Comparison of ENCODE assay signal across 9 cellular contexts in genomic region chr19:42422576-42423461, GRCh38. TPM values are rescaled to one million over a fixed set of nuclear protein-coding genes. Genes with fewer than 3 reads are reported as not detected.
DNase-seq lines count a peak whose midpoint lies in the region; ATAC-seq, FAIRE-seq and TF ChIP-seq lines count a peak whose summit lies in the region.
"Had no signal": no experiment of that assay in that cellular context is flagged by ENCODE, and none has a peak within 500 bp of the region (broad histone marks: within the 10 kb centered on the region; RNA-seq: fewer than 3 reads in every experiment).

No MANE protein-coding gene starts in this region.

- H3K27ac ChIP-seq in H1 (ENCODE audit: low read depth, low read length), result no peak overlapping the region

- no peaks in the 10 kb centered on the region for H3K79me2 ChIP-seq in H1 (ENCODE audit: control insufficient read depth in 1 of 2, insufficient read depth in 2 of 2, low read length in 2 of 2)

- no peak overlapping the region for H2AFZ ChIP-seq in H1 (ENCODE audit: low read length)

- H2BK15ac ChIP-seq in H1 (ENCODE audit: low read length), result peak overlapping the region; percentile 88

- CTCF ChIA-PET in H1 (lab: Charles Lee; ENCODE audit: partially characterized antibody), result interaction anchor here (0.5 to 10.3 kb wide), 11 partner anchors 11 to 1632 kb away, joined by 3 to 101 read pairs (median 4); partner anchors contain the start of gene CXCL17

- no peak overlapping the region for H3K56ac ChIP-seq in H1 (replicated peaks; ENCODE audit: insufficient read length, low read depth, low read length)

- no peak overlapping the region for H2BK120ac ChIP-seq in H1 (replicated peaks; ENCODE audit: low read depth, low read length)

- no peaks in the 10 kb centered on the region; the same call in none of the 2 replicates for H3K4me1 ChIP-seq in ES-I3 (ENCODE audit: insufficient read depth, low read length)
- H3K4me1 ChIP-seq in H1 (replicated peaks in 1 of 4; ENCODE audit: control insufficient read depth in 3 of 4, insufficient read depth in 4 of 4, low read length in 3 of 4), result peaks cover 0 to 13% (median 4%) of the 10 kb centered on the region in 4 experiments; a peak in 5 of 7 replicates
- H3K4me1 ChIP-seq in mucosa of descending colon (ENCODE audit: low read depth), result peaks cover 8% of the 10 kb centered on the region

- H3K23ac ChIP-seq in H1 (ENCODE audit: insufficient read length), result no peak overlapping the region

- H3K4me2 ChIP-seq in H1 (ENCODE audit: insufficient read depth in 1 of 2, low read depth in 2 of 2, low read length in 2 of 2), result peak overlapping the region; percentile 77 to 89

- H3K23me2 ChIP-seq in H1 (ENCODE audit: low read depth, low read length), result peaks cover 7% of the 10 kb centered on the region; the same call in 1 of the 2 replicates

- WGBS in H1 (ENCODE audit: extremely low coverage in 1 of 2, insufficient coverage in 1 of 2, insufficient read length in 1 of 2, insufficient replicate concordance in 2 of 2, low coverage in 1 of 2, low lambda C conversion rate in 2 of 2, missing lambda C conversion rate in 1 of 2), 2 experiments, result 17% methylated on average over 43 of the region's 43 CpGs; no CpG with 5 or more reads in 1 of the 2 experiments

- no peak overlapping the region for H4K91ac ChIP-seq in H1 (replicated peaks; ENCODE audit: insufficient read length, low read length)

- H2BK20ac ChIP-seq in H1 (ENCODE audit: low read length), result no peak overlapping the region

- no peak overlapping the region for H3K14ac ChIP-seq in H1 (ENCODE audit: insufficient read length)

- no peak overlapping the region; the same call in 1 of the 2 replicates for H4K8ac ChIP-seq in H1 (ENCODE audit: extremely low read depth, insufficient read depth, low read length)

- intact Hi-C loops in mucosa of descending colon (cut with DNase I, micrococcal nuclease), result loop anchor here in 1 of 2 donors (2.0 kb wide), 1 partner anchor 62 kb away; no protein-coding TSS in a partner anchor

- DNase-seq in LHCN-M2 (ENCODE audit: low read depth), result peak; percentile 17
- DNase-seq in activated CD4-positive, alpha-beta T cell treated with anti-CD3 and anti-CD28 coated beads, Interleukin-2, amount 50 U/mL, for 4 hours, result peak; percentile 36 to 37
- no peak for DNase-seq in H1 (ENCODE audit: low read depth in 1 of 2, low spot score in 2 of 2)
- no peak for DNase-seq in mucosa of descending colon
- DNase-seq in stimulated activated naive CD4-positive, alpha-beta T cell (lab: John Stamatoyannopoulos, UW), result peak; percentile 51 to 84 (median 70)
- no peak for DNase-seq in NCI-H446 treated with DMSO at 0.1 percent for 48 hours (lab: John Stamatoyannopoulos, UW)

- no peak; a peak in 1 of 3 replicates for TF ChIP-seq POLR2A in H1 (IDR thresholded peaks at IDR 0.05; ENCODE audit: control extremely low read depth in 1 of 2, low read depth in 2 of 2, low read length in 2 of 2)

- H3K36me3 ChIP-seq in ES-I3 (ENCODE audit: insufficient read depth, low read length) (no peaks in the 10 kb centered on the region), H1 (ENCODE audit: control insufficient read depth in 2 of 4, insufficient read depth in 4 of 4, low read length in 3 of 4) (no peaks in the 10 kb centered on the region), mucosa of descending colon (ENCODE audit: low read depth) (no peaks in the 10 kb centered on the region)

- peak overlapping the region; percentile 71; the same call in 1 of the 2 replicates for H3K18ac ChIP-seq in H1 (ENCODE audit: extremely low read depth, low read length)

- H4K5ac ChIP-seq in H1 (ENCODE audit: insufficient read length, low read depth, low read length), result no peak overlapping the region

- TF ChIP-seq CTCF in H1 (IDR thresholded peaks at IDR 0.05; ENCODE audit: control extremely low read depth in 1 of 3, insufficient read depth in 1 of 3, low read depth in 1 of 3, low read length in 3 of 3), result no peak
- no peak for TF ChIP-seq CTCF in mucosa of descending colon (IDR thresholded peaks at IDR 0.05)

- POLR2A ChIA-PET in H1 (lab: Charles Lee; ENCODE audit: partially characterized antibody), result interaction anchor here (0.5 to 3.1 kb wide), 21 partner anchors 7 to 206 kb away, joined by 3 to 24 read pairs (median 5); partner anchors contain the start of gene CXCL17

- H2AK5ac ChIP-seq in H1 (ENCODE audit: low read depth, low read length), result no peak overlapping the region

- H3K79me1 ChIP-seq in H1 (ENCODE audit: low read depth, low read length), result no peaks in the 10 kb centered on the region

- TF ChIP-seq RAD21 in H1 (IDR thresholded peaks at IDR 0.05 in 1 of 2, conservative IDR thresholded peaks at IDR 0.05 in 1 of 2; ENCODE audit: low read depth in 2 of 2, low read length in 2 of 2), result no peak

- ATAC-seq in GM21737 (IDR thresholded peaks at IDR 0.05; ENCODE audit: unreplicated experiment) (peak; percentile 30), mucosa of descending colon (peak; percentile 64)

- H3K4ac ChIP-seq in H1 (replicated peaks; ENCODE audit: insufficient read length, low read depth, low read length), result no peak overlapping the region

- H2BK5ac ChIP-seq in H1 (ENCODE audit: low read depth, low read length), result 0 out of 2 replicates have a peak overlapping the region, but pooled peaks have one; percentile 24

- peak overlapping the region; percentile 58 to 68 (median 64) for H3K4me3 ChIP-seq in H1 (ENCODE audit: extremely low read depth in 1 of 4, insufficient read depth in 2 of 4, low read depth in 3 of 4, low read length in 4 of 4)
- peak overlapping the region; percentile 35 for H3K4me3 ChIP-seq in mucosa of descending colon

- TF ChIP-seq EP300 in H1 (IDR thresholded peaks at IDR 0.05; ENCODE audit: borderline replicate concordance in 1 of 2, low read depth in 2 of 2, low read length in 2 of 2), result peak in 1 of 2 experiments; percentile 98; a peak in 2 of 3 replicates

- FAIRE-seq in H1 (lab: Jason Lieb, UNC), result no peak
- FAIRE-seq: TTC549 had no signal

- H4K20me1 ChIP-seq in H1 (replicated peaks in 1 of 2; ENCODE audit: control insufficient read depth in 1 of 2, insufficient read depth in 2 of 2, low read length in 2 of 2), result peaks cover 7 to 16% of the 10 kb centered on the region in 2 experiments

- H3K9ac ChIP-seq in ES-I3 (ENCODE audit: low read depth, low read length), result peak overlapping the region; percentile 84
- peak overlapping the region in 2 of 4 experiments; percentile 33 to 36; a peak in 3 of 7 replicates for H3K9ac ChIP-seq in H1 (replicated peaks in 1 of 4; ENCODE audit: extremely low read depth in 1 of 4, low read depth in 3 of 4, low read length in 3 of 4)

- peak overlapping the region; percentile 80; the same call in 1 of the 2 replicates for H2BK12ac ChIP-seq in H1 (ENCODE audit: low read depth, low read length)

- H3K27me3 ChIP-seq in H1 (replicated peaks in 1 of 4; ENCODE audit: control insufficient read depth in 3 of 4, extremely low read depth in 1 of 4, insufficient read depth in 3 of 4, low read length in 3 of 4), result peaks cover 13 to 41% (median 35%) of the 10 kb centered on the region in 4 experiments

- H3K9me3 ChIP-seq in ES-I3 (ENCODE audit: control insufficient read depth, insufficient read depth, low read length) (no peaks in the 10 kb centered on the region), H1 (ENCODE audit: insufficient read depth in 2 of 2, low read depth in 1 of 2, low read length in 1 of 2) (peaks cover 4 to 9% of the 10 kb centered on the region in 2 experiments), mucosa of descending colon (no peaks in the 10 kb centered on the region)

TF ChIP-seq in H1, 55 proteins besides CTCF, POLR2A, EP300 and RAD21 (continues in another document):
- no peak for TF ChIP-seq TCF12 (IDR thresholded peaks at IDR 0.05; ENCODE audit: low read depth, low read length)
- TF ChIP-seq RBBP5 (IDR thresholded peaks at IDR 0.05; ENCODE audit: borderline replicate concordance, low read depth, low read length), result peak; percentile 16; the same call in 1 of the 2 replicates

RNA-seq across cellular contexts. Expression of gene LIPE, which starts 4.4 kb away (rescaled TPM):
- total RNA-seq in LHCN-M2 (2014; rRNA removed), result 2.8 and 3.6 TPM in 2 replicates
- 3.2 TPM for polyA plus RNA-seq in LHCN-M2 (2012)
- total RNA-seq in H1 (2021; fragmentation: NEBNext Ultra II Directional; extraction: Animal tissue kit (Norgen Biotek cat#: 25700)), result 12.5 and 15.9 TPM in 2 replicates
- polyA plus RNA-seq in H1 (2011; rRNA removed), result 8.7 and 17.0 TPM in 2 replicates
- 10.3 TPM for polyA plus RNA-seq in H1 (2011; cell fraction: cytosol; rRNA removed)
- polyA plus RNA-seq in H1 (2011; cell fraction: nucleus; rRNA removed), result 15.3 TPM
- polyA plus RNA-seq in H1 (2012, experiment 1 of 2), result 5.6 to 13.0 TPM (median 9.4 TPM) in 4 replicates
- 5.2 TPM for polyA plus RNA-seq in H1 (2012, experiment 2 of 2)
- 6.4 TPM for polyA plus RNA-seq in H1 (2013, experiment 1 of 2)
- polyA plus RNA-seq in H1 (2013, experiment 2 of 2), result 5.8 TPM
- 3.5 and 7.4 TPM in 2 replicates for polyA minus RNA-seq in H1 (2011; rRNA and poly(A)+ RNA removed)
- 10.0 TPM for polyA minus RNA-seq in H1 (2011; cell fraction: cytosol; rRNA and poly(A)+ RNA removed)
- polyA minus RNA-seq in H1 (2011; cell fraction: nucleus; rRNA and poly(A)+ RNA removed), result 18.8 TPM
- 10 to 100 TPM in 2 of 3 donors, 1 to 10 TPM in 1; 7.9 to 11.7 (median 10.0) TPM for total RNA-seq in mucosa of descending colon

RNA-seq across cellular contexts. Expression of gene CXCL17, which starts 19.9 kb away (rescaled TPM):
- total RNA-seq in LHCN-M2 (2014; rRNA removed) (not detected in 2 replicates), mucosa of descending colon (not detected)
- not detected for polyA plus RNA-seq in LHCN-M2 (2012)
- total RNA-seq in H1 (2021; fragmentation: NEBNext Ultra II Directional; extraction: Animal tissue kit (Norgen Biotek cat#: 25700)), result not detected in 2 replicates
- polyA plus RNA-seq in H1 (2011; rRNA removed), result 0.11 TPM in 1 of 2 replicates, not detected in the other
- polyA plus RNA-seq in H1 (2011; cell fraction: cytosol; rRNA removed), result 0.09 TPM
- polyA plus RNA-seq in H1 (2011; cell fraction: nucleus; rRNA removed), result not detected
- not detected in 4 replicates for polyA plus RNA-seq in H1 (2012, experiment 1 of 2)
- polyA plus RNA-seq in H1 (2012, experiment 2 of 2), result not detected
- not detected for polyA plus RNA-seq in H1 (2013, experiment 1 of 2)
- polyA plus RNA-seq in H1 (2013, experiment 2 of 2), result 0.06 TPM
- polyA minus RNA-seq in H1 (2011; rRNA and poly(A)+ RNA removed), result not detected in 2 replicates
- not detected for polyA minus RNA-seq in H1 (2011; cell fraction: cytosol; rRNA and poly(A)+ RNA removed)
- polyA minus RNA-seq in H1 (2011; cell fraction: nucleus; rRNA and poly(A)+ RNA removed), result not detected

RNA-seq across cellular contexts. Expression of gene CNFN, which starts 32.7 kb away (rescaled TPM):
- total RNA-seq in LHCN-M2 (2014; rRNA removed) (not detected in 2 replicates), mucosa of descending colon (1 to 10 TPM; 1.7 to 4.0 (median 3.6) TPM)
- polyA plus RNA-seq in LHCN-M2 (2012), result 1.1 TPM
- total RNA-seq in H1 (2021; fragmentation: NEBNext Ultra II Directional; extraction: Animal tissue kit (Norgen Biotek cat#: 25700)), result 8.9 and 12.6 TPM in 2 replicates
- polyA plus RNA-seq in H1 (2011; rRNA removed), result 31.5 and 54.3 TPM in 2 replicates
- 22.7 TPM for polyA plus RNA-seq in H1 (2011; cell fraction: cytosol; rRNA removed)
- 26.0 TPM for polyA plus RNA-seq in H1 (2011; cell fraction: nucleus; rRNA removed)
- polyA plus RNA-seq in H1 (2012, experiment 1 of 2), result 9.3 to 41.6 TPM (median 27.4 TPM) in 4 replicates
- polyA plus RNA-seq in H1 (2012, experiment 2 of 2), result 6.6 TPM
- 39.2 TPM for polyA plus RNA-seq in H1 (2013, experiment 1 of 2)
- polyA plus RNA-seq in H1 (2013, experiment 2 of 2), result 41.9 TPM
- 3.0 TPM in 2 replicates for polyA minus RNA-seq in H1 (2011; rRNA and poly(A)+ RNA removed)
- polyA minus RNA-seq in H1 (2011; cell fraction: cytosol; rRNA and poly(A)+ RNA removed), result 7.1 TPM
- polyA minus RNA-seq in H1 (2011; cell fraction: nucleus; rRNA and poly(A)+ RNA removed), result 4.8 TPM

Comparison
In these comparisons a context has a peak if more than half of its experiments do, and no peak if none do; other contexts are left out.
1. DNase-seq: peak in LHCN-M2 (single experiment), activated CD4-positive, alpha-beta T cell treated with anti-CD3 and anti-CD28 coated beads, Interleukin-2, amount 50 U/mL, for 4 hours (2 of 2) and stimulated activated naive CD4-positive, alpha-beta T cell (6 of 6); none in H1 (0 of 2), mucosa of descending colon (0 of 3) and NCI-H446 treated with DMSO at 0.1 percent for 48 hours (single experiment).